Comparison of ENCODE assay signal across 1 cellular context in the genomic region with DNA sequence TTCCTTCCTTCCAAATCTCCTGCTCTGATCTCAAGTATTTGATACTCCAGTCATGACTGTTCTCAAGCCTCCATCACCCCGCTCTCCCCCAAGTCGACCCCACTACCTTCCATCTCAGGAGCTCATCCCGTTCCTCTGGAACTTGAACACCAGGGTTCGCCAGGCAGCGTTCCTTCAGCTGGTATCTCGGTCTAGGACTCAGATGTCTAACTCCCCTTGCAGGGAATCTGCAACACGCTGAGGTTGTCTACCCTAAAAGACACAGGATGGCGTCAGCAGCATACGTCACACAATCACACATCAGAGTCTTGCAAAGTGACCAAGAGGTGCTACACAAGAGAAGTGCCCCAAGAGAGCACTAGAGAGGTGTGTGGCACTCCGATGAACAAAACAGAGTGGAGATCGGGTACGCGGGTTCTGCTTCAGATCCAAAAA.
TF ChIP-seq lines count a peak whose summit lies in the region.

No MANE protein-coding gene starts in this region.

TF ChIP-seq in HepG2, 621 proteins besides CTCF, POLR2A, EP300 and RAD21 (continued from another document and continues in another):
- TF ChIP-seq, protein P1, sequence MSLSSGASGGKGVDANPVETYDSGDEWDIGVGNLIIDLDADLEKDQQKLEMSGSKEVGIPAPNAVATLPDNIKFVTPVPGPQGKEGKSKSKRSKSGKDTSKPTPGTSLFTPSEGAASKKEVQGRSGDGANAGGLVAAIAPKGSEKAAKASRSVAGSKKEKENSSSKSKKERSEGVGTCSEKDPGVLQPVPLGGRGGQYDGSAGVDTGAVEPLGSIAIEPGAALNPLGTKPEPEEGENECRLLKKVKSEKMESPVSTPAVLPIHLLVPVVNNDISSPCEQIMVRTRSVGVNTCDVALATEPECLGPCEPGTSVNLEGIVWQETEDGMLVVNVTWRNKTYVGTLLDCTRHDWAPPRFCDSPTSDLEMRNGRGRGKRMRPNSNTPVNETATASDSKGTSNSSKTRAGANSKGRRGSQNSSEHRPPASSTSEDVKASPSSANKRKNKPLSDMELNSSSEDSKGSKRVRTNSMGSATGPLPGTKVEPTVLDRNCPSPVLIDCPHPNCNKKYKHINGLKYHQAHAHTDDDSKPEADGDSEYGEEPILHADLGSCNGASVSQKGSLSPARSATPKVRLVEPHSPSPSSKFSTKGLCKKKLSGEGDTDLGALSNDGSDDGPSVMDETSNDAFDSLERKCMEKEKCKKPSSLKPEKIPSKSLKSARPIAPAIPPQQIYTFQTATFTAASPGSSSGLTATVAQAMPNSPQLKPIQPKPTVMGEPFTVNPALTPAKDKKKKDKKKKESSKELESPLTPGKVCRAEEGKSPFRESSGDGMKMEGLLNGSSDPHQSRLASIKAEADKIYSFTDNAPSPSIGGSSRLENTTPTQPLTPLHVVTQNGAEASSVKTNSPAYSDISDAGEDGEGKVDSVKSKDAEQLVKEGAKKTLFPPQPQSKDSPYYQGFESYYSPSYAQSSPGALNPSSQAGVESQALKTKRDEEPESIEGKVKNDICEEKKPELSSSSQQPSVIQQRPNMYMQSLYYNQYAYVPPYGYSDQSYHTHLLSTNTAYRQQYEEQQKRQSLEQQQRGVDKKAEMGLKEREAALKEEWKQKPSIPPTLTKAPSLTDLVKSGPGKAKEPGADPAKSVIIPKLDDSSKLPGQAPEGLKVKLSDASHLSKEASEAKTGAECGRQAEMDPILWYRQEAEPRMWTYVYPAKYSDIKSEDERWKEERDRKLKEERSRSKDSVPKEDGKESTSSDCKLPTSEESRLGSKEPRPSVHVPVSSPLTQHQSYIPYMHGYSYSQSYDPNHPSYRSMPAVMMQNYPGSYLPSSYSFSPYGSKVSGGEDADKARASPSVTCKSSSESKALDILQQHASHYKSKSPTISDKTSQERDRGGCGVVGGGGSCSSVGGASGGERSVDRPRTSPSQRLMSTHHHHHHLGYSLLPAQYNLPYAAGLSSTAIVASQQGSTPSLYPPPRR (CRISPR knock-in tag; IDR thresholded peaks at IDR 0.05; ENCODE audit: borderline replicate concordance), result no peak
- TF ChIP-seq ETV6 (CRISPR knock-in tag; conservative IDR thresholded peaks at IDR 0.05) (0 out of 2 replicates have a peak, but pooled peaks have one; percentile 2), ZBTB7A (CRISPR knock-in tag; IDR thresholded peaks at IDR 0.05) (peak; percentile 16; the same call in 1 of the 2 replicates), ZC3H13 (CRISPR knock-in tag; IDR thresholded peaks at IDR 0.05) (peak; percentile 52; the same call in 1 of the 2 replicates), MED13 (CRISPR knock-in tag; IDR thresholded peaks at IDR 0.05) (peak; percentile 3; the same call in 1 of the 2 replicates), RBM22 (optimal IDR thresholded peaks at IDR 0.05; ENCODE audit: low read length) (no peak), SYNCRIP (IDR thresholded peaks at IDR 0.05; ENCODE audit: insufficient read depth, low read depth, low read length) (no peak), ZSCAN21 (CRISPR knock-in tag; IDR thresholded peaks at IDR 0.05; ENCODE audit: borderline replicate concordance) (no peak), SMARCE1 (IDR thresholded peaks at IDR 0.05; ENCODE audit: borderline replicate concordance) (no peak), IKZF4 (CRISPR knock-in tag; IDR thresholded peaks at IDR 0.05; ENCODE audit: borderline replicate concordance, low read depth, not compliant biosample characterization) (no peak), ARNT2 (CRISPR knock-in tag; IDR thresholded peaks at IDR 0.05; ENCODE audit: low read depth) (no peak), CBFB (CRISPR knock-in tag; IDR thresholded peaks at IDR 0.05) (no peak), ZEB1 (IDR thresholded peaks at IDR 0.05; ENCODE audit: insufficient replicate concordance, low read depth) (no peak), ZNF468 (CRISPR knock-in tag; IDR thresholded peaks at IDR 0.05) (no peak), SMAD3 (CRISPR knock-in tag; IDR thresholded peaks at IDR 0.05) (no peak), KLF15 (CRISPR knock-in tag; IDR thresholded peaks at IDR 0.05; ENCODE audit: borderline replicate concordance) (no peak), FOSL2 (CRISPR knock-in tag; IDR thresholded peaks at IDR 0.05) (no peak), MZF1 (CRISPR knock-in tag; IDR thresholded peaks at IDR 0.05; ENCODE audit: borderline replicate concordance) (no peak), ISL2 (CRISPR knock-in tag; IDR thresholded peaks at IDR 0.05) (no peak), ZNF749 (CRISPR knock-in tag; IDR thresholded peaks at IDR 0.05; ENCODE audit: borderline replicate concordance) (no peak), TBX3 (IDR thresholded peaks at IDR 0.05; ENCODE audit: borderline replicate concordance) (no peak), SCMH1 (CRISPR knock-in tag; IDR thresholded peaks at IDR 0.05; ENCODE audit: borderline replicate concordance) (no peak), PRPF4 (IDR thresholded peaks at IDR 0.05; ENCODE audit: low read depth, low read length, poor library complexity, severe bottlenecking) (no peak), ZNF761 (CRISPR knock-in tag; conservative IDR thresholded peaks at IDR 0.05) (no peak), KLF6 (CRISPR knock-in tag; IDR thresholded peaks at IDR 0.05) (no peak), ZNF232 (CRISPR knock-in tag; IDR thresholded peaks at IDR 0.05; ENCODE audit: borderline replicate concordance) (peak; percentile 79), ZFYVE20 (CRISPR knock-in tag; IDR thresholded peaks at IDR 0.05; ENCODE audit: borderline replicate concordance, low read depth) (no peak), U2AF1 (optimal IDR thresholded peaks at IDR 0.05; ENCODE audit: low read depth, low read length) (no peak), ZNF720 (CRISPR knock-in tag; IDR thresholded peaks at IDR 0.05) (no peak), NFYC (CRISPR knock-in tag; IDR thresholded peaks at IDR 0.05) (no peak)
- TF ChIP-seq, protein P2, sequence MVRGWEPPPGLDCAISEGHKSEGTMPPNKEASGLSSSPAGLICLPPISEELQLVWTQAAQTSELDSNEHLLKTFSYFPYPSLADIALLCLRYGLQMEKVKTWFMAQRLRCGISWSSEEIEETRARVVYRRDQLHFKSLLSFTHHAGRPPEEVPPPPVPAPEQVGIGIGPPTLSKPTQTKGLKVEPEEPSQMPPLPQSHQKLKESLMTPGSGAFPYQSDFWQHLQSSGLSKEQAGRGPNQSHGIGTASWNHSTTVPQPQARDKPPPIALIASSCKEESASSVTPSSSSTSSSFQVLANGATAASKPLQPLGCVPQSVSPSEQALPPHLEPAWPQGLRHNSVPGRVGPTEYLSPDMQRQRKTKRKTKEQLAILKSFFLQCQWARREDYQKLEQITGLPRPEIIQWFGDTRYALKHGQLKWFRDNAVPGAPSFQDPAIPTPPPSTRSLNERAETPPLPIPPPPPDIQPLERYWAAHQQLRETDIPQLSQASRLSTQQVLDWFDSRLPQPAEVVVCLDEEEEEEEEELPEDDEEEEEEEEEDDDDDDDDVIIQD (CRISPR knock-in tag; IDR thresholded peaks at IDR 0.05; ENCODE audit: low read depth), result no peak
- TF ChIP-seq, protein P3, sequence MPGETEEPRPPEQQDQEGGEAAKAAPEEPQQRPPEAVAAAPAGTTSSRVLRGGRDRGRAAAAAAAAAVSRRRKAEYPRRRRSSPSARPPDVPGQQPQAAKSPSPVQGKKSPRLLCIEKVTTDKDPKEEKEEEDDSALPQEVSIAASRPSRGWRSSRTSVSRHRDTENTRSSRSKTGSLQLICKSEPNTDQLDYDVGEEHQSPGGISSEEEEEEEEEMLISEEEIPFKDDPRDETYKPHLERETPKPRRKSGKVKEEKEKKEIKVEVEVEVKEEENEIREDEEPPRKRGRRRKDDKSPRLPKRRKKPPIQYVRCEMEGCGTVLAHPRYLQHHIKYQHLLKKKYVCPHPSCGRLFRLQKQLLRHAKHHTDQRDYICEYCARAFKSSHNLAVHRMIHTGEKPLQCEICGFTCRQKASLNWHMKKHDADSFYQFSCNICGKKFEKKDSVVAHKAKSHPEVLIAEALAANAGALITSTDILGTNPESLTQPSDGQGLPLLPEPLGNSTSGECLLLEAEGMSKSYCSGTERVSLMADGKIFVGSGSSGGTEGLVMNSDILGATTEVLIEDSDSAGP (CRISPR knock-in tag; IDR thresholded peaks at IDR 0.05; ENCODE audit: borderline replicate concordance), result no peak
- TF ChIP-seq, protein P4, sequence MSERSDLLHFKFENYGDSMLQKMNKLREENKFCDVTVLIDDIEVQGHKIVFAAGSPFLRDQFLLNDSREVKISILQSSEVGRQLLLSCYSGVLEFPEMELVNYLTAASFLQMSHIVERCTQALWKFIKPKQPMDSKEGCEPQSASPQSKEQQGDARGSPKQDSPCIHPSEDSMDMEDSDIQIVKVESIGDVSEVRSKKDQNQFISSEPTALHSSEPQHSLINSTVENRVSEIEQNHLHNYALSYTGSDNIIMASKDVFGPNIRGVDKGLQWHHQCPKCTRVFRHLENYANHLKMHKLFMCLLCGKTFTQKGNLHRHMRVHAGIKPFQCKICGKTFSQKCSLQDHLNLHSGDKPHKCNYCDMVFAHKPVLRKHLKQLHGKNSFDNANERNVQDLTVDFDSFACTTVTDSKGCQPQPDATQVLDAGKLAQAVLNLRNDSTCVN (CRISPR knock-in tag; IDR thresholded peaks at IDR 0.05; ENCODE audit: borderline replicate concordance), result no peak
- TF ChIP-seq, protein P5, sequence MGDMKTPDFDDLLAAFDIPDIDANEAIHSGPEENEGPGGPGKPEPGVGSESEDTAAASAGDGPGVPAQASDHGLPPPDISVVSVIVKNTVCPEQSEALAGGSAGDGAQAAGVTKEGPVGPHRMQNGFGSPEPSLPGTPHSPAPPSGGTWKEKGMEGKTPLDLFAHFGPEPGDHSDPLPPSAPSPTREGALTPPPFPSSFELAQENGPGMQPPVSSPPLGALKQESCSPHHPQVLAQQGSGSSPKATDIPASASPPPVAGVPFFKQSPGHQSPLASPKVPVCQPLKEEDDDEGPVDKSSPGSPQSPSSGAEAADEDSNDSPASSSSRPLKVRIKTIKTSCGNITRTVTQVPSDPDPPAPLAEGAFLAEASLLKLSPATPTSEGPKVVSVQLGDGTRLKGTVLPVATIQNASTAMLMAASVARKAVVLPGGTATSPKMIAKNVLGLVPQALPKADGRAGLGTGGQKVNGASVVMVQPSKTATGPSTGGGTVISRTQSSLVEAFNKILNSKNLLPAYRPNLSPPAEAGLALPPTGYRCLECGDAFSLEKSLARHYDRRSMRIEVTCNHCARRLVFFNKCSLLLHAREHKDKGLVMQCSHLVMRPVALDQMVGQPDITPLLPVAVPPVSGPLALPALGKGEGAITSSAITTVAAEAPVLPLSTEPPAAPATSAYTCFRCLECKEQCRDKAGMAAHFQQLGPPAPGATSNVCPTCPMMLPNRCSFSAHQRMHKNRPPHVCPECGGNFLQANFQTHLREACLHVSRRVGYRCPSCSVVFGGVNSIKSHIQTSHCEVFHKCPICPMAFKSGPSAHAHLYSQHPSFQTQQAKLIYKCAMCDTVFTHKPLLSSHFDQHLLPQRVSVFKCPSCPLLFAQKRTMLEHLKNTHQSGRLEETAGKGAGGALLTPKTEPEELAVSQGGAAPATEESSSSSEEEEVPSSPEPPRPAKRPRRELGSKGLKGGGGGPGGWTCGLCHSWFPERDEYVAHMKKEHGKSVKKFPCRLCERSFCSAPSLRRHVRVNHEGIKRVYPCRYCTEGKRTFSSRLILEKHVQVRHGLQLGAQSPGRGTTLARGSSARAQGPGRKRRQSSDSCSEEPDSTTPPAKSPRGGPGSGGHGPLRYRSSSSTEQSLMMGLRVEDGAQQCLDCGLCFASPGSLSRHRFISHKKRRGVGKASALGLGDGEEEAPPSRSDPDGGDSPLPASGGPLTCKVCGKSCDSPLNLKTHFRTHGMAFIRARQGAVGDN (CRISPR knock-in tag; IDR thresholded peaks at IDR 0.05), result no peak
- TF ChIP-seq, protein P6, sequence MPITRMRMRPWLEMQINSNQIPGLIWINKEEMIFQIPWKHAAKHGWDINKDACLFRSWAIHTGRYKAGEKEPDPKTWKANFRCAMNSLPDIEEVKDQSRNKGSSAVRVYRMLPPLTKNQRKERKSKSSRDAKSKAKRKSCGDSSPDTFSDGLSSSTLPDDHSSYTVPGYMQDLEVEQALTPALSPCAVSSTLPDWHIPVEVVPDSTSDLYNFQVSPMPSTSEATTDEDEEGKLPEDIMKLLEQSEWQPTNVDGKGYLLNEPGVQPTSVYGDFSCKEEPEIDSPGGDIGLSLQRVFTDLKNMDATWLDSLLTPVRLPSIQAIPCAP (CRISPR knock-in tag; IDR thresholded peaks at IDR 0.05; ENCODE audit: low read depth), result no peak
- TF ChIP-seq, protein P7, sequence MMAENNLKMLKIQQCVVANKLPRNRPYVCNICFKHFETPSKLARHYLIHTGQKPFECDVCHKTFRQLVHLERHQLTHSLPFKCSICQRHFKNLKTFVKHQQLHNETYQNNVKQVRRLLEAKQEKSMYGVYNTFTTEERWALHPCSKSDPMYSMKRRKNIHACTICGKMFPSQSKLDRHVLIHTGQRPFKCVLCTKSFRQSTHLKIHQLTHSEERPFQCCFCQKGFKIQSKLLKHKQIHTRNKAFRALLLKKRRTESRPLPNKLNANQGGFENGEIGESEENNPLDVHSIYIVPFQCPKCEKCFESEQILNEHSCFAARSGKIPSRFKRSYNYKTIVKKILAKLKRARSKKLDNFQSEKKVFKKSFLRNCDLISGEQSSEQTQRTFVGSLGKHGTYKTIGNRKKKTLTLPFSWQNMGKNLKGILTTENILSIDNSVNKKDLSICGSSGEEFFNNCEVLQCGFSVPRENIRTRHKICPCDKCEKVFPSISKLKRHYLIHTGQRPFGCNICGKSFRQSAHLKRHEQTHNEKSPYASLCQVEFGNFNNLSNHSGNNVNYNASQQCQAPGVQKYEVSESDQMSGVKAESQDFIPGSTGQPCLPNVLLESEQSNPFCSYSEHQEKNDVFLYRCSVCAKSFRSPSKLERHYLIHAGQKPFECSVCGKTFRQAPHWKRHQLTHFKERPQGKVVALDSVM (CRISPR knock-in tag; IDR thresholded peaks at IDR 0.05), result no peak; the same call in 1 of the 2 replicates
- TF ChIP-seq, protein P8, sequence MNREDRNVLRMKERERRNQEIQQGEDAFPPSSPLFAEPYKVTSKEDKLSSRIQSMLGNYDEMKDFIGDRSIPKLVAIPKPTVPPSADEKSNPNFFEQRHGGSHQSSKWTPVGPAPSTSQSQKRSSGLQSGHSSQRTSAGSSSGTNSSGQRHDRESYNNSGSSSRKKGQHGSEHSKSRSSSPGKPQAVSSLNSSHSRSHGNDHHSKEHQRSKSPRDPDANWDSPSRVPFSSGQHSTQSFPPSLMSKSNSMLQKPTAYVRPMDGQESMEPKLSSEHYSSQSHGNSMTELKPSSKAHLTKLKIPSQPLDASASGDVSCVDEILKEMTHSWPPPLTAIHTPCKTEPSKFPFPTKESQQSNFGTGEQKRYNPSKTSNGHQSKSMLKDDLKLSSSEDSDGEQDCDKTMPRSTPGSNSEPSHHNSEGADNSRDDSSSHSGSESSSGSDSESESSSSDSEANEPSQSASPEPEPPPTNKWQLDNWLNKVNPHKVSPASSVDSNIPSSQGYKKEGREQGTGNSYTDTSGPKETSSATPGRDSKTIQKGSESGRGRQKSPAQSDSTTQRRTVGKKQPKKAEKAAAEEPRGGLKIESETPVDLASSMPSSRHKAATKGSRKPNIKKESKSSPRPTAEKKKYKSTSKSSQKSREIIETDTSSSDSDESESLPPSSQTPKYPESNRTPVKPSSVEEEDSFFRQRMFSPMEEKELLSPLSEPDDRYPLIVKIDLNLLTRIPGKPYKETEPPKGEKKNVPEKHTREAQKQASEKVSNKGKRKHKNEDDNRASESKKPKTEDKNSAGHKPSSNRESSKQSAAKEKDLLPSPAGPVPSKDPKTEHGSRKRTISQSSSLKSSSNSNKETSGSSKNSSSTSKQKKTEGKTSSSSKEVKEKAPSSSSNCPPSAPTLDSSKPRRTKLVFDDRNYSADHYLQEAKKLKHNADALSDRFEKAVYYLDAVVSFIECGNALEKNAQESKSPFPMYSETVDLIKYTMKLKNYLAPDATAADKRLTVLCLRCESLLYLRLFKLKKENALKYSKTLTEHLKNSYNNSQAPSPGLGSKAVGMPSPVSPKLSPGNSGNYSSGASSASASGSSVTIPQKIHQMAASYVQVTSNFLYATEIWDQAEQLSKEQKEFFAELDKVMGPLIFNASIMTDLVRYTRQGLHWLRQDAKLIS (CRISPR knock-in tag; IDR thresholded peaks at IDR 0.05), result no peak
